ENCODE assay signal across 1 cellular context in genomic region chr14:104681689-104682074, GRCh38.
TF ChIP-seq lines count a peak whose summit lies in the region.

No MANE protein-coding gene starts in this region.

TF ChIP-seq in SK-N-SH, 30 proteins besides CTCF, POLR2A, EP300 and RAD21 (continued from another document):
- TF ChIP-seq REST (IDR thresholded peaks at IDR 0.05; ENCODE audit: low read depth, low read length), result no peak
- TF ChIP-seq NRF1 (IDR thresholded peaks at IDR 0.05; ENCODE audit: low read depth, low read length), result no peak
- TF ChIP-seq, protein P1, sequence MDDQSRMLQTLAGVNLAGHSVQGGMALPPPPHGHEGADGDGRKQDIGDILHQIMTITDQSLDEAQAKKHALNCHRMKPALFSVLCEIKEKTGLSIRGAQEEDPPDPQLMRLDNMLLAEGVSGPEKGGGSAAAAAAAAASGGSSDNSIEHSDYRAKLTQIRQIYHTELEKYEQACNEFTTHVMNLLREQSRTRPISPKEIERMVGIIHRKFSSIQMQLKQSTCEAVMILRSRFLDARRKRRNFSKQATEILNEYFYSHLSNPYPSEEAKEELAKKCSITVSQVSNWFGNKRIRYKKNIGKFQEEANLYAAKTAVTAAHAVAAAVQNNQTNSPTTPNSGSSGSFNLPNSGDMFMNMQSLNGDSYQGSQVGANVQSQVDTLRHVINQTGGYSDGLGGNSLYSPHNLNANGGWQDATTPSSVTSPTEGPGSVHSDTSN (IDR thresholded peaks at IDR 0.05), result peak; percentile 95
- no peak for TF ChIP-seq RXRA (IDR thresholded peaks at IDR 0.05; ENCODE audit: borderline replicate concordance, low read depth)
- TF ChIP-seq, protein P2, sequence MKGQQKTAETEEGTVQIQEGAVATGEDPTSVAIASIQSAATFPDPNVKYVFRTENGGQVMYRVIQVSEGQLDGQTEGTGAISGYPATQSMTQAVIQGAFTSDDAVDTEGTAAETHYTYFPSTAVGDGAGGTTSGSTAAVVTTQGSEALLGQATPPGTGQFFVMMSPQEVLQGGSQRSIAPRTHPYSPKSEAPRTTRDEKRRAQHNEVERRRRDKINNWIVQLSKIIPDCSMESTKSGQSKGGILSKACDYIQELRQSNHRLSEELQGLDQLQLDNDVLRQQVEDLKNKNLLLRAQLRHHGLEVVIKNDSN (IDR thresholded peaks at IDR 0.05; ENCODE audit: borderline replicate concordance, low read depth), result no peak
- no peak for TF ChIP-seq SIN3A (IDR thresholded peaks at IDR 0.05; ENCODE audit: borderline replicate concordance, low read depth, low read length)
- no peak for TF ChIP-seq ZBTB33 (IDR thresholded peaks at IDR 0.05; ENCODE audit: borderline replicate concordance, low read depth)
- no peak for TF ChIP-seq RFX5 (IDR thresholded peaks at IDR 0.05; ENCODE audit: low read length)
- no peak for TF ChIP-seq MXI1 (IDR thresholded peaks at IDR 0.05; ENCODE audit: low read depth, low read length)
- no peak for TF ChIP-seq TEAD4 (IDR thresholded peaks at IDR 0.05; ENCODE audit: borderline replicate concordance, insufficient read depth)
- TF ChIP-seq, protein P3, sequence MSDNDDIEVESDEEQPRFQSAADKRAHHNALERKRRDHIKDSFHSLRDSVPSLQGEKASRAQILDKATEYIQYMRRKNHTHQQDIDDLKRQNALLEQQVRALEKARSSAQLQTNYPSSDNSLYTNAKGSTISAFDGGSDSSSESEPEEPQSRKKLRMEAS (IDR thresholded peaks at IDR 0.05; ENCODE audit: low read depth), result peak; percentile 72; the same call in 1 of the 2 replicates
TF ChIP-seq in SK-N-SH: peak in this region for 7.
